5 cellular contexts compared by ENCODE assay signal in the genomic region with DNA sequence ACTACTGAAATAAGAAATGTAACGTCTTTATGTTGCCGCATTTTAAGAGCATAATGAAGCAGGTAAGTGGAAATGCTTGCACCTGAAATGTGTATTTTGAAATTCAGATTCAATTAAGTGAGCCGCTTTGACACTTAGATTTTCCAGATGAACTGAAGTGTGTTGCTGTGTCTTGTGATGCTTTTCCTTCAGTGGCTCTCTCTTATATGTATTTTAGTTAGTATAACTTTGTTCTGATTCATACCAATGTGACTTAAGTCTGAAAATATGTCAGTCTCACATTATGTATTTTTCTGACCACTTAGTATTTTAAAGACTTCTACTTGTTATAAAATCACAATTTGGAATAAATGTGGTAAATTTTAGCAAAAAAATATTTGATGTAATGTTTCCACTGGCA. TPM values are rescaled to one million over a fixed set of nuclear protein-coding genes. Genes with fewer than 3 reads are reported as not detected.
"Had no signal": no experiment of that assay in that cellular context is flagged by ENCODE, and none has a peak within 500 bp of the region (broad histone marks: within the 10 kb centered on the region; RNA-seq: fewer than 3 reads in every experiment).

No MANE protein-coding gene starts in this region.

RNA-seq across cellular contexts. Expression of gene ANKRD18B, which starts 25.4 kb away (rescaled TPM):
- total RNA-seq: aorta, osteoblast, posterior vena cava, subcutaneous adipose tissue, thoracic aorta had no signal
- polyA plus RNA-seq: aorta had no signal
